1 cellular context compared by ENCODE assay signal in genomic region chr5:122929001-122929400, GRCh38.
TF ChIP-seq lines count a peak whose summit lies in the region.

No MANE protein-coding gene starts in this region.

TF ChIP-seq in WTC11, 78 proteins besides CTCF, POLR2A, EP300 and RAD21 (continued from another document):
- no peak for TF ChIP-seq AR (CRISPR knock-in tag; IDR thresholded peaks at IDR 0.05)
